Comparison of ENCODE assay signal across 36 cellular contexts in the genomic region with DNA sequence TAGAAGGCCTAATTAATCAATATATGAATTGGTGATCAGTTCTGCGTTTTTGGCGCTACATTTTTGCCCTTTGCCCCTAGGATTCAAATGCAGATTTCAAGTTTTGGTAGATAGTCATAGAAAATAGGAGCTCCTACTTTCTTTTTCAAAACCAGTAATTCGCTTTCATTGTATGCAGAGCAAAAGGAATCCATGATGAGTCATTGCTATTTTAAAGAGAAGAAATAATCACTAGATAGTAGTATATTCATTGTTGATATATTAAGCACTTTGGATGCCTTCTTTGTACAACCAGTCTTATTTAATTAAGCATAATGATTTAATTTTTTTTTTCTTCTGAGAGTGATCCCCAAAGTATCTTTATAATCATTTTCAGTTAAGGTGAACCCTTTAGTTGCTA.
"Had no signal": no experiment of that assay in that cellular context is flagged by ENCODE, and none has a peak within 500 bp of the region (broad histone marks: within the 10 kb centered on the region; RNA-seq: fewer than 3 reads in every experiment).

No MANE protein-coding gene starts in this region.

- H3K36me3 Mint-ChIP-seq: activated CD8-positive, alpha-beta memory T cell treated with anti-CD3 and anti-CD28 coated beads, Interleukin-2, amount 10 ng/mL, durations not matched to agents 7 days and 5 days; activated naive CD8-positive, alpha-beta T cell treated with anti-CD3 and anti-CD28 coated beads for 36 hours; naive thymus-derived CD4-positive, alpha-beta T cell; stimulated activated memory B cell treated with anti-CD40 and anti-IgM and Interleukin-4, amounts not matched to agents 10 μg/mL and 1 μg/mL and 100 μg/mL, for 72 hours had no signal

- H3K36me3 ChIP-seq: adrenal gland, esophagus squamous epithelium, gastroesophageal sphincter, pancreas, prostate gland, sigmoid colon, stomach, thyroid gland, upper lobe of left lung, vagina had no signal

- H3K4me3 ChIP-seq: adrenal gland, esophagus squamous epithelium, gastroesophageal sphincter, pancreas, prostate gland, sigmoid colon, stomach, thyroid gland, upper lobe of left lung, vagina had no signal

- H3K4me1 Mint-ChIP-seq: activated CD4-positive, alpha-beta T cell treated with anti-CD3 and anti-CD28 coated beads for 36 hours; activated CD8-positive, alpha-beta memory T cell treated with anti-CD3 and anti-CD28 coated beads, Interleukin-2, amount 10 ng/mL, durations not matched to agents 7 days and 5 days; activated naive CD8-positive, alpha-beta T cell treated with anti-CD3 and anti-CD28 coated beads for 36 hours; naive thymus-derived CD4-positive, alpha-beta T cell; stimulated activated memory B cell treated with anti-CD40 and anti-IgM and Interleukin-4, amounts not matched to agents 10 μg/mL and 1 μg/mL and 100 μg/mL, for 72 hours had no signal

- H3K27ac Mint-ChIP-seq: activated CD4-positive, alpha-beta T cell treated with anti-CD3 and anti-CD28 coated beads for 36 hours; activated CD8-positive, alpha-beta memory T cell treated with anti-CD3 and anti-CD28 coated beads, Interleukin-2, amount 10 ng/mL, durations not matched to agents 7 days and 5 days; activated CD8-positive, alpha-beta T cell treated with anti-CD3 and anti-CD28 coated beads, Interleukin-2, amount 10 ng/mL, durations not matched to agents 7 days and 5 days; activated naive CD4-positive, alpha-beta T cell treated with anti-CD3 and anti-CD28 coated beads for 36 hours; activated naive CD8-positive, alpha-beta T cell treated with anti-CD3 and anti-CD28 coated beads for 36 hours; dendritic cell treated with granulocyte-macrophage colony-stimulating factor and Interleukin-4, amounts not matched to agents 40 ng/mL and 50 ng/mL, for 4 days; naive thymus-derived CD4-positive, alpha-beta T cell; stimulated activated memory B cell treated with anti-CD40 and anti-IgM and Interleukin-4, amounts not matched to agents 10 μg/mL and 1 μg/mL and 100 μg/mL, for 72 hours; T-helper 2 cell treated with Interferon-gamma antibody and Interleukin-4, amounts not matched to agents 5 μg/mL and 100 μg/mL, for 36 hours had no signal

- ATAC-seq: activated CD4-positive, alpha-beta T cell treated with anti-CD3 and anti-CD28 coated beads for 36 hours; activated CD8-positive, alpha-beta memory T cell treated with anti-CD3 and anti-CD28 coated beads, Interleukin-2, amount 10 ng/mL, durations not matched to agents 7 days and 5 days; activated CD8-positive, alpha-beta T cell treated with anti-CD3 and anti-CD28 coated beads, Interleukin-2, amount 10 ng/mL, durations not matched to agents 7 days and 5 days; gastroesophageal sphincter; left colon; naive thymus-derived CD4-positive, alpha-beta T cell; stimulated activated memory B cell treated with anti-CD40 and anti-IgM and Interleukin-4, amounts not matched to agents 10 μg/mL and 1 μg/mL and 100 μg/mL, for 72 hours had no signal

- H3K27ac ChIP-seq: adrenal gland, epithelial cell of prostate, esophagus squamous epithelium, gastroesophageal sphincter, pancreas, prostate gland, sigmoid colon, stomach, thyroid gland, upper lobe of left lung, vagina had no signal

- H3K9me3 Mint-ChIP-seq: activated naive CD4-positive, alpha-beta T cell treated with anti-CD3 and anti-CD28 coated beads for 36 hours; activated naive CD8-positive, alpha-beta T cell treated with anti-CD3 and anti-CD28 coated beads for 36 hours; stimulated activated memory B cell treated with anti-CD40 and anti-IgM and Interleukin-4, amounts not matched to agents 10 μg/mL and 1 μg/mL and 100 μg/mL, for 72 hours; T-helper 2 cell treated with Interferon-gamma antibody and Interleukin-4, amounts not matched to agents 5 μg/mL and 100 μg/mL, for 36 hours had no signal

- DNase-seq: activated CD4-positive, alpha-beta T cell treated with anti-CD3 and anti-CD28 coated beads for 36 hours; activated CD4-positive, CD25-positive, alpha-beta regulatory T cell; activated CD8-positive, alpha-beta memory T cell treated with anti-CD3 and anti-CD28 coated beads, Interleukin-2, amount 10 ng/mL, durations not matched to agents 7 days and 5 days; activated CD8-positive, alpha-beta T cell treated with anti-CD3 and anti-CD28 coated beads, Interleukin-2, amount 10 ng/mL, durations not matched to agents 7 days and 5 days; activated effector memory CD4-positive, alpha-beta T cell treated with anti-CD3 and anti-CD28 coated beads, Interleukin-2, amount 50 U/mL, for 16 hours; activated naive CD4-positive, alpha-beta T cell treated with anti-CD3 and anti-CD28 coated beads for 36 hours; activated naive CD8-positive, alpha-beta T cell treated with anti-CD3 and anti-CD28 coated beads for 36 hours; adrenal gland; aorta; central memory CD4-positive, alpha-beta T cell; effector CD4-positive, alpha-beta T cell; esophagus squamous epithelium; hippocampal formation; kidney; left colon; mammary epithelial cell; midbrain; naive thymus-derived CD4-positive, alpha-beta T cell; nucleus accumbens; pancreas; sigmoid colon; small intestine; stimulated activated CD4-positive, alpha-beta T cell treated with anti-CD3 and anti-CD28 coated beads, Interleukin-1b, Interleukin-23, amount 100 ng/mL, for 48 hours; stimulated activated CD4-positive, alpha-beta T cell treated with anti-CD3 and anti-CD28 coated beads, Interleukin-4, amount 100 ng/mL, for 4 hours; stimulated activated CD8-positive, alpha-beta memory T cell treated with anti-CD3 and anti-CD28 coated beads, Interleukin-4, amount 100 ng/mL, for 48 hours; stomach; T-helper 1 cell; thyroid gland; upper lobe of left lung had no signal

- H3K27me3 Mint-ChIP-seq: dendritic cell treated with granulocyte-macrophage colony-stimulating factor and Interleukin-4, amounts not matched to agents 40 ng/mL and 50 ng/mL, for 4 days; stimulated activated memory B cell treated with anti-CD40 and anti-IgM and Interleukin-4, amounts not matched to agents 10 μg/mL and 1 μg/mL and 100 μg/mL, for 72 hours had no signal

- H3K4me1 ChIP-seq: adrenal gland, esophagus squamous epithelium, gastroesophageal sphincter, pancreas, prostate gland, thyroid gland, upper lobe of left lung had no signal

- H3K4me3 Mint-ChIP-seq: activated CD4-positive, alpha-beta T cell treated with anti-CD3 and anti-CD28 coated beads for 36 hours; activated CD8-positive, alpha-beta memory T cell treated with anti-CD3 and anti-CD28 coated beads, Interleukin-2, amount 10 ng/mL, durations not matched to agents 7 days and 5 days; activated CD8-positive, alpha-beta T cell treated with anti-CD3 and anti-CD28 coated beads, Interleukin-2, amount 10 ng/mL, durations not matched to agents 7 days and 5 days; activated naive CD4-positive, alpha-beta T cell treated with anti-CD3 and anti-CD28 coated beads for 36 hours; activated naive CD8-positive, alpha-beta T cell treated with anti-CD3 and anti-CD28 coated beads for 36 hours; dendritic cell treated with granulocyte-macrophage colony-stimulating factor and Interleukin-4, amounts not matched to agents 40 ng/mL and 50 ng/mL, for 4 days; naive thymus-derived CD4-positive, alpha-beta T cell; stimulated activated memory B cell treated with anti-CD40 and anti-IgM and Interleukin-4, amounts not matched to agents 10 μg/mL and 1 μg/mL and 100 μg/mL, for 72 hours; T-helper 2 cell treated with Interferon-gamma antibody and Interleukin-4, amounts not matched to agents 5 μg/mL and 100 μg/mL, for 36 hours had no signal

- H3K9me3 ChIP-seq: adrenal gland, esophagus squamous epithelium, gastroesophageal sphincter, pancreas, prostate gland, sigmoid colon, stomach, thyroid gland, upper lobe of left lung, vagina had no signal
